30 cellular contexts compared by ENCODE assay signal in genomic region chr12:113994051-113994450, GRCh38.
"Had no signal": no experiment of that assay in that cellular context is flagged by ENCODE, and none has a peak within 500 bp of the region (broad histone marks: within the 10 kb centered on the region; RNA-seq: fewer than 3 reads in every experiment).

No MANE protein-coding gene starts in this region.

- H3K4me3 ChIP-seq: adrenal gland, ascending aorta, body of pancreas, breast epithelium, cardiac muscle cell had no signal

- H3K9me3 ChIP-seq: adrenal gland, ascending aorta, body of pancreas, breast epithelium had no signal

- H3K36me3 ChIP-seq: adrenal gland, ascending aorta, brain microvascular endothelial cell, breast epithelium, cardiac muscle cell had no signal

- DNase-seq: activated effector memory CD4-positive, alpha-beta T cell treated with anti-CD3 and anti-CD28 coated beads, Interleukin-2, amount 50 U/mL, for 16 hours; activated effector memory CD4-positive, alpha-beta T cell treated with Interleukin-2 at 50 U/mL for 16 hours; activated gamma-delta T cell; activated gamma-delta T cell treated with Interleukin-2 at 50 U/mL for 16 hours; activated naive CD4-positive, alpha-beta T cell; activated naive CD4-positive, alpha-beta T cell treated with anti-CD3 and anti-CD28 coated beads for 36 hours; activated naive CD4-positive, alpha-beta T cell treated with anti-CD3 and anti-CD28 coated beads, Interleukin-2, amount 10 ng/mL, durations not matched to agents 7 days and 5 days; activated naive CD4-positive, alpha-beta T cell treated with anti-CD3 and anti-CD28 coated beads, Interleukin-2, amount 50 U/mL, for 16 hours; activated naive CD4-positive, alpha-beta T cell treated with Interleukin-2 at 50 U/mL for 16 hours; activated naive CD8-positive, alpha-beta T cell treated with anti-CD3 and anti-CD28 coated beads for 36 hours; activated naive CD8-positive, alpha-beta T cell treated with anti-CD3 and anti-CD28 coated beads, Interleukin-2, amount 10 ng/mL, durations not matched to agents 7 days and 5 days; activated naive CD8-positive, alpha-beta T cell treated with anti-CD3 and anti-CD28 coated beads, Interleukin-2, amount 50 U/mL, for 24 hours; activated T-cell treated with anti-CD3 and anti-CD28 coated beads, Interleukin-2, amount 50 U/mL, for 1 hour; activated T-cell treated with anti-CD3 and anti-CD28 coated beads, Interleukin-2, amount 50 U/mL, for 24 hours; activated T-cell treated with anti-CD3 and anti-CD28 coated beads, Interleukin-2, amount 50 U/mL, for 4 hours; activated T-cell treated with anti-CD3 and anti-CD28 coated beads, Interleukin-2, amount 50 U/mL, for 48 hours; activated T-cell treated with anti-CD3 and anti-CD28 coated beads, Interleukin-2, amount 50 U/mL, for 72 hours; adrenal gland; amniotic stem cell; amygdala; anterior cingulate cortex; aorta; body of pancreas; brain microvascular endothelial cell; caudate nucleus; central memory CD4-positive, alpha-beta T cell; cerebellar nuclear complex had no signal

- H3K27ac ChIP-seq: adrenal gland, ascending aorta, body of pancreas, brain microvascular endothelial cell, breast epithelium, cardiac muscle cell had no signal

- H3K27me3 ChIP-seq: ascending aorta, body of pancreas, brain microvascular endothelial cell had no signal

- H3K4me1 ChIP-seq: adrenal gland, ascending aorta, body of pancreas, breast epithelium had no signal
